Comparison of ENCODE assay signal across 16 cellular contexts in the genomic region with DNA sequence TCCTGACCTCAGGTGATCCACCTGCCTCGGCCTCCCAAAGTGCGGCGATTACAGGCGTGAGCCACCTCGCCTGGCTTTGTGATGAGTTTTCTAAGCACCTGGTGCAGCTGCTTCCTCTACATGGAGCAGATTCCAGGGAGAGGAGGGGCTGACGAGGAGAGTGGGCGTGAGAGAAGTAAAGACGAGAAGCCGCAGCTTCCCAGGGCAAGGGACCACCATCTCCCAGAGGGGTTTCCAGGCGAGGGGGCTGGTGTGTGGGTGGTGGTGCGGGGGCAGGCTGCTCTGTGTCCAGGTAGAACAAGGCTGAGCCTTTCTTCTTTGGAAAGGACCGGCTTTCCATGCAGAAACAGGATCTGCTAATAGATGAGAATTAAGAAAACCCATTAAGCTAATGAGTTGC.
DNase-seq lines count a peak whose midpoint lies in the region; ATAC-seq, FAIRE-seq and TF ChIP-seq lines count a peak whose summit lies in the region.
"Had no signal": no experiment of that assay in that cellular context is flagged by ENCODE, and none has a peak within 500 bp of the region (broad histone marks: within the 10 kb centered on the region; RNA-seq: fewer than 3 reads in every experiment).

No MANE protein-coding gene starts in this region.

- H3K36me3 ChIP-seq in trophoblast cell (ENCODE audit: control insufficient read depth in 1 of 2, insufficient read depth in 2 of 2, low read length in 2 of 2), result no peaks in the 10 kb centered on the region
- H3K36me3 ChIP-seq: BE2C had no signal

- no peak overlapping the region for H3K4me2 ChIP-seq in trophoblast cell (ENCODE audit: low read length)
- H3K4me2 ChIP-seq: A549 had no signal

- H3K23ac ChIP-seq in trophoblast cell (ENCODE audit: low read length), result no peak overlapping the region

- H3K4me3 Mint-ChIP-seq in glutamatergic neuron (ENCODE audit: unreplicated experiment), result peak overlapping the region; percentile 16
- H3K4me3 Mint-ChIP-seq: CD8-positive, alpha-beta memory T cell; IgD-negative memory B cell had no signal

- no peak overlapping the region for H4K8ac ChIP-seq in trophoblast cell (ENCODE audit: low read depth, low read length)

- FAIRE-seq in D721Med (lab: Jason Lieb, UNC), result peak; percentile 82
- FAIRE-seq: A549, GM12878, H54 had no signal

- peak overlapping the region; percentile 30 for H3K4me3 ChIP-seq in trophoblast cell (ENCODE audit: low read depth, low read length)
- H3K4me3 ChIP-seq: A549, GM12878 had no signal

- H2AK5ac ChIP-seq in trophoblast cell (ENCODE audit: low read length), result no peak overlapping the region

- no peak overlapping the region for H3K4ac ChIP-seq in trophoblast cell (ENCODE audit: low read depth, low read length)

- WGBS in trophoblast cell (ENCODE audit: extremely low coverage, insufficient coverage, insufficient read length), result no CpG with 5 or more reads among the region's 12 CpGs

- no peak overlapping the region for H2BK120ac ChIP-seq in trophoblast cell (ENCODE audit: insufficient read depth, low read length, poor library complexity)

- H4K91ac ChIP-seq in trophoblast cell (ENCODE audit: low read depth, low read length), result no peak overlapping the region

- H3K9ac ChIP-seq in trophoblast cell (ENCODE audit: low read length), result no peak overlapping the region

- H3K27ac Mint-ChIP-seq in glutamatergic neuron (ENCODE audit: unreplicated experiment), result no peak overlapping the region
- H3K27ac Mint-ChIP-seq: CD8-positive, alpha-beta memory T cell; IgD-negative memory B cell had no signal

- H4K12ac ChIP-seq in trophoblast cell (ENCODE audit: low read depth, low read length), result no peak overlapping the region

- H2AFZ ChIP-seq in trophoblast cell (ENCODE audit: insufficient read depth, low read length, poor library complexity), result no peak overlapping the region

- peaks cover 28% of the 10 kb centered on the region for H3K27me3 Mint-ChIP-seq in glutamatergic neuron (ENCODE audit: unreplicated experiment)

- H3K27me3 ChIP-seq in trophoblast cell (ENCODE audit: insufficient read depth, low read length), result no peaks in the 10 kb centered on the region

- no peak overlapping the region for H3K27ac ChIP-seq in trophoblast cell (ENCODE audit: low read depth, low read length)
- H3K27ac ChIP-seq: A549 had no signal

- TF ChIP-seq CTCF in D721Med (IDR thresholded peaks at IDR 0.05; ENCODE audit: insufficient read depth, missing control alignments) (no peak), glutamatergic neuron (IDR thresholded peaks at IDR 0.05; ENCODE audit: partially characterized antibody, unreplicated experiment) (no peak)

- no peaks in the 10 kb centered on the region for H3K79me2 ChIP-seq in trophoblast cell (ENCODE audit: control insufficient read depth, insufficient read depth, low read length, poor library complexity)

- H3K79me1 ChIP-seq in trophoblast cell (ENCODE audit: low read length), result no peaks in the 10 kb centered on the region

- H2BK5ac ChIP-seq in trophoblast cell (ENCODE audit: low read depth, low read length, poor library complexity), result no peak overlapping the region

- no peak overlapping the region for H3K18ac ChIP-seq in trophoblast cell (ENCODE audit: low read length)

- H3K4me1 Mint-ChIP-seq in glutamatergic neuron (ENCODE audit: low read depth, unreplicated experiment), result peaks cover 27% of the 10 kb centered on the region
- H3K4me1 Mint-ChIP-seq: CD8-positive, alpha-beta memory T cell had no signal

- no peaks in the 10 kb centered on the region for H3K4me1 ChIP-seq in trophoblast cell (ENCODE audit: control insufficient read depth in 1 of 2, insufficient read depth in 2 of 2, low read length in 2 of 2)
- H3K4me1 ChIP-seq: A549, BE2C, Caco-2 had no signal

- H3K9me3 ChIP-seq in trophoblast cell (ENCODE audit: insufficient read depth, low read depth, low read length), result peaks cover 2% of the 10 kb centered on the region
- H3K9me3 ChIP-seq: A549, BE2C, Caco-2 had no signal

- H3K36me3 Mint-ChIP-seq in glutamatergic neuron (ENCODE audit: unreplicated experiment), result no peaks in the 10 kb centered on the region
- H3K36me3 Mint-ChIP-seq: CD8-positive, alpha-beta memory T cell; IgD-negative memory B cell had no signal

- no peak overlapping the region for H2BK12ac ChIP-seq in trophoblast cell (ENCODE audit: low read length)

- H3K9me3 Mint-ChIP-seq in glutamatergic neuron (ENCODE audit: unreplicated experiment), result peaks cover 13% of the 10 kb centered on the region
- H3K9me3 Mint-ChIP-seq: CD8-positive, alpha-beta memory T cell had no signal

- no peak for ATAC-seq in GM19351 (IDR thresholded peaks at IDR 0.05; ENCODE audit: unreplicated experiment)
- ATAC-seq: A549, GM12878 had no signal

- H3K14ac ChIP-seq in trophoblast cell (ENCODE audit: low read length), result no peak overlapping the region

- peak; percentile 89 for DNase-seq in D721Med (ENCODE audit: insufficient read length, low spot score)
- DNase-seq in NCI-H82 (lab: John Stamatoyannopoulos, UW), result peak; percentile 84
- no peak for DNase-seq in glutamatergic neuron
- DNase-seq in trophoblast cell, result no peak
- no peak for DNase-seq in NCI-H2029 (lab: John Stamatoyannopoulos, UW)
- DNase-seq in midbrain (lab: John Stamatoyannopoulos, UW), result no peak
- DNase-seq: BE2C; Caco-2; CD8-positive, alpha-beta memory T cell; DMS79; KG1 had no signal

Comparison
In these comparisons a context has a peak if more than half of its experiments do, and no peak if none do; other contexts are left out.
1. DNase-seq: peak in D721Med (single experiment) and NCI-H82 (single experiment); none in glutamatergic neuron (single experiment), trophoblast cell (0 of 2), NCI-H2029 (single experiment) and midbrain (single experiment).